1 cellular context compared by ENCODE assay signal in the genomic region with DNA sequence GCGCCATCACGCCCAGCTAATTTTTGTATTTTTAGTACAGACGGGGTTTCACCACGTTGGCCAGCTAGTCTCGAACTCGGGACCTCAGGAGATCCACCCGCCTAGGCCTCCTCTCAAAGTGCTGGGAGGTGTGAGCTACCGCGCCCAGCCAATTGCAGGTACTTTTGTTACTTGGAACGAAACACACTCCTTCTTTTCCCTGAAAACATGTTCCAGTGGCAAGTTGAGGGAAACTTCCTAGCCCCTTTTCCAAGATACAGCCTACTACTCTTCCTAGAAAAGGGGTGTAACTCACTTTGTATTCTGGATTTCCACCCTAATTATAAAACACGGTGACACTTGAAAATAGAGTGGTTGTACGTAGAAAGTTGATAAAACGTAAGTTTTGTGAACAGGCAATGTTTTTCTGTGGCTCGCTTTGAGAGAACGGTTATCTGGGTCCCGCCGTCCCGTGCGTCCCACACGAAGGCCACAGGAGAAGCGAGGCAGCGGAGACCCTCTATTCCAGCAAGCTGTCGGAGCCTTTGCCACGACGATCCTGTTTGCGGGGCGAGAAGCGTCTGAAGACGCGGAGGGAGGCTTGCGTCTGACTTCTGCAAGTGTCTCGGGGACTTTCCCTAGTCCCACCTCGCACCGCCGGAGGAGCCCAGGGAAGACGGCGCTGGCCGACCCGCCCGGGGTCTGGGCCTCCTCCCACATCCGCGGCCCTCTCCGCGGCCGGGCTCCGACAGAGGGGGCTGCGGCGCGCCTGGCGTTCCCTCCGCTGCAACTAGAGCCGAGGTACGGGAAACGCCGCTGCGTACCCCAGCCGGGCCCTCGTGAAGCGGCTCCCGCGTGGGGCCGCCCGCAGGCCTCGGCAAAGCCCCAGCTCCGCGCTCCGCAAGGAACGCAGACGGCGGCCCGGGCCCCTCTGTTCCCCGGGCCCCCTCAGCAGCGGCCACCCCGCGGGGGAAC.
TF ChIP-seq lines count a peak whose summit lies in the region.

No MANE protein-coding gene starts in this region.

TF ChIP-seq in liver, 16 proteins besides CTCF, POLR2A, EP300 and RAD21 (continued from another document):
- TF ChIP-seq, protein P1, sequence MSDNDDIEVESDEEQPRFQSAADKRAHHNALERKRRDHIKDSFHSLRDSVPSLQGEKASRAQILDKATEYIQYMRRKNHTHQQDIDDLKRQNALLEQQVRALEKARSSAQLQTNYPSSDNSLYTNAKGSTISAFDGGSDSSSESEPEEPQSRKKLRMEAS (IDR thresholded peaks at IDR 0.05): no peak
- no peak for TF ChIP-seq JUND (IDR thresholded peaks at IDR 0.05)
